ENCODE assay signal across 26 cellular contexts in the genomic region with DNA sequence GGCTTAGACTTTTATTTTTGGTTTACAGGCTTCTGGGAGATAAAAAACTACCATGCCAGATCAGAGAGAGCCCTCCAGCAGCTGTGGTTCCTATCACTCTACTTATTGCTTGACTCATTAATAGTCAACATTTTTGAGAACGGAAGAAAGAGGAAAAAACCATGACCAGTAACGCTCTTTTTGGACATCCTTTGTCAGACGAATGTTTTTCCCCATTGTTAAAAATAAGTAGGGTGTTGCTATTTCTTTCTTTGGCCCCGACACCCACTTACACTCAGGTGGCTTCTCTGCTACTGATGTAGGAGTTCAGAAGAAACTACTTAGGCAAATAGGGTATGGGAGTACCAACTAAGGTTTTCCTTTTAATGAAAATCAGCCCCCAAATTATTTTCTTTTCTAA. TPM values are rescaled to one million over a fixed set of nuclear protein-coding genes. Genes with fewer than 3 reads are reported as not detected.
DNase-seq lines count a peak whose midpoint lies in the region; ATAC-seq and TF ChIP-seq lines count a peak whose summit lies in the region.
"Had no signal": no experiment of that assay in that cellular context is flagged by ENCODE, and none has a peak within 500 bp of the region (broad histone marks: within the 10 kb centered on the region; RNA-seq: fewer than 3 reads in every experiment).

No MANE protein-coding gene starts in this region.

- no peak overlapping the region for H2BK120ac ChIP-seq in trophoblast cell (ENCODE audit: insufficient read depth, low read length, poor library complexity)

- H2BK5ac ChIP-seq in trophoblast cell (ENCODE audit: low read depth, low read length, poor library complexity) = no peak overlapping the region

- no peak overlapping the region for H3K18ac ChIP-seq in trophoblast cell (ENCODE audit: low read length)

- in situ Hi-C loops in GM13977 (cut with MboI; ENCODE audit: low pct_unique_long_range_greater_than_20kb, low sequenced_read_pairs, unreplicated experiment) = no loop called here

- H4K91ac ChIP-seq in trophoblast cell (ENCODE audit: low read depth, low read length) = no peak overlapping the region

- H4K8ac ChIP-seq in trophoblast cell (ENCODE audit: low read depth, low read length) = no peak overlapping the region

- no peak for TF ChIP-seq CTCF in GM13977 (IDR thresholded peaks at IDR 0.05; ENCODE audit: extremely low read depth, insufficient read depth, missing control alignments)

- no peaks in the 10 kb centered on the region for H3K36me3 ChIP-seq in trophoblast cell (ENCODE audit: control insufficient read depth in 1 of 2, insufficient read depth in 2 of 2, low read length in 2 of 2)
- H3K36me3 ChIP-seq in SJCRH30 = no peaks in the 10 kb centered on the region
- H3K36me3 ChIP-seq: heart right ventricle, Peyer's patch, WERI-Rb-1 had no signal

- WGBS in trophoblast cell (ENCODE audit: extremely low coverage, insufficient coverage, insufficient read length) = no CpG with 5 or more reads among the region's 4 CpGs

- H3K4ac ChIP-seq in trophoblast cell (ENCODE audit: low read depth, low read length) = no peak overlapping the region

- no peak overlapping the region for H3K4me2 ChIP-seq in trophoblast cell (ENCODE audit: low read length)

- no peaks in the 10 kb centered on the region for H3K79me2 ChIP-seq in trophoblast cell (ENCODE audit: control insufficient read depth, insufficient read depth, low read length, poor library complexity)

- H3K27ac Mint-ChIP-seq in stimulated activated naive B cell treated with anti-CD40 and anti-IgM and Interleukin-4, amounts not matched to agents 10 μg/mL and 1 μg/mL and 100 μg/mL, for 72 hours = peak overlapping the region; percentile 95
- H3K27ac Mint-ChIP-seq: activated naive CD8-positive, alpha-beta T cell treated with anti-CD3 and anti-CD28 coated beads for 36 hours; activated T-helper 2 cell treated with anti-CD3 and anti-CD28 coated beads, Interferon-gamma antibody, Interleukin-2, Interleukin-4, amounts not matched to agents 10 μg/mL and 5 μg/mL and 100 μg/mL, durations not matched to agents 14 hours and 24 hours and 36 hours; CD8-positive, alpha-beta T cell; stimulated activated effector memory CD8-positive, alpha-beta T cell treated with anti-CD3 and anti-CD28 coated beads, Interleukin-12 subunit alpha, Interleukin-12 subunit beta, amount 100 ng/mL, for 72 hours had no signal

- peak overlapping the region; percentile 4 to 28 for H3K4me3 Mint-ChIP-seq in stimulated activated naive B cell treated with anti-CD40 and anti-IgM and Interleukin-4, amounts not matched to agents 10 μg/mL and 1 μg/mL and 100 μg/mL, for 72 hours
- H3K4me3 Mint-ChIP-seq: activated naive CD8-positive, alpha-beta T cell treated with anti-CD3 and anti-CD28 coated beads for 36 hours; CD8-positive, alpha-beta T cell; stimulated activated effector memory CD8-positive, alpha-beta T cell treated with anti-CD3 and anti-CD28 coated beads, Interleukin-12 subunit alpha, Interleukin-12 subunit beta, amount 100 ng/mL, for 72 hours had no signal

- no peak overlapping the region for H3K9ac ChIP-seq in trophoblast cell (ENCODE audit: low read length)

- H3K4me1 ChIP-seq in trophoblast cell (ENCODE audit: control insufficient read depth in 1 of 2, insufficient read depth in 2 of 2, low read length in 2 of 2) = no peaks in the 10 kb centered on the region
- no peaks in the 10 kb centered on the region for H3K4me1 ChIP-seq in SJCRH30
- H3K4me1 ChIP-seq: Peyer's patch, testis had no signal

- peaks cover 43 to 65% of the 10 kb centered on the region in 2 donors for H3K4me1 Mint-ChIP-seq in stimulated activated naive B cell treated with anti-CD40 and anti-IgM and Interleukin-4, amounts not matched to agents 10 μg/mL and 1 μg/mL and 100 μg/mL, for 72 hours
- H3K4me1 Mint-ChIP-seq: activated naive CD8-positive, alpha-beta T cell treated with anti-CD3 and anti-CD28 coated beads for 36 hours; stimulated activated effector memory CD8-positive, alpha-beta T cell treated with anti-CD3 and anti-CD28 coated beads, Interleukin-12 subunit alpha, Interleukin-12 subunit beta, amount 100 ng/mL, for 72 hours had no signal

- no peak overlapping the region for H2AK5ac ChIP-seq in trophoblast cell (ENCODE audit: low read length)

- no peak overlapping the region for H2AFZ ChIP-seq in trophoblast cell (ENCODE audit: insufficient read depth, low read length, poor library complexity)

- H3K79me1 ChIP-seq in trophoblast cell (ENCODE audit: low read length) = no peaks in the 10 kb centered on the region

- H3K27me3 Mint-ChIP-seq in stimulated activated naive B cell treated with anti-CD40 and anti-IgM and Interleukin-4, amounts not matched to agents 10 μg/mL and 1 μg/mL and 100 μg/mL, for 72 hours = no peaks in the 10 kb centered on the region
- H3K27me3 Mint-ChIP-seq: activated naive CD8-positive, alpha-beta T cell treated with anti-CD3 and anti-CD28 coated beads for 36 hours had no signal

- H3K36me3 Mint-ChIP-seq in stimulated activated naive B cell treated with anti-CD40 and anti-IgM and Interleukin-4, amounts not matched to agents 10 μg/mL and 1 μg/mL and 100 μg/mL, for 72 hours = peaks cover 6 to 14% of the 10 kb centered on the region in 2 donors
- H3K36me3 Mint-ChIP-seq: activated naive CD8-positive, alpha-beta T cell treated with anti-CD3 and anti-CD28 coated beads for 36 hours; CD8-positive, alpha-beta T cell; stimulated activated effector memory CD8-positive, alpha-beta T cell treated with anti-CD3 and anti-CD28 coated beads, Interleukin-12 subunit alpha, Interleukin-12 subunit beta, amount 100 ng/mL, for 72 hours had no signal

- H3K27me3 ChIP-seq in trophoblast cell (ENCODE audit: insufficient read depth, low read length) (no peaks in the 10 kb centered on the region), SJCRH30 (no peaks in the 10 kb centered on the region)
- H3K27me3 ChIP-seq: heart right ventricle, Peyer's patch, testis had no signal

- H3K4me3 ChIP-seq in trophoblast cell (ENCODE audit: low read depth, low read length) (no peak overlapping the region), SJCRH30 (no peak overlapping the region)
- H3K4me3 ChIP-seq: heart right ventricle, Peyer's patch, testis had no signal

- H3K9me3 Mint-ChIP-seq in stimulated activated naive B cell treated with anti-CD40 and anti-IgM and Interleukin-4, amounts not matched to agents 10 μg/mL and 1 μg/mL and 100 μg/mL, for 72 hours = peaks cover 4 to 5% of the 10 kb centered on the region in 2 donors
- H3K9me3 Mint-ChIP-seq: activated T-helper 2 cell treated with anti-CD3 and anti-CD28 coated beads, Interferon-gamma antibody, Interleukin-2, Interleukin-4, amounts not matched to agents 10 μg/mL and 5 μg/mL and 100 μg/mL, durations not matched to agents 14 hours and 24 hours and 36 hours; CD8-positive, alpha-beta T cell; stimulated activated effector memory CD8-positive, alpha-beta T cell treated with anti-CD3 and anti-CD28 coated beads, Interleukin-12 subunit alpha, Interleukin-12 subunit beta, amount 100 ng/mL, for 72 hours had no signal

- H3K14ac ChIP-seq in trophoblast cell (ENCODE audit: low read length) = no peak overlapping the region

- ATAC-seq in GM19372 (IDR thresholded peaks at IDR 0.05; ENCODE audit: low read depth, unreplicated experiment) = peak; percentile 57
- ATAC-seq in HG03039 (IDR thresholded peaks at IDR 0.05; ENCODE audit: unreplicated experiment) = peak; percentile 45
- ATAC-seq in stimulated activated naive B cell treated with anti-CD40 and anti-IgM and Interleukin-4, amounts not matched to agents 10 μg/mL and 1 μg/mL and 100 μg/mL, for 72 hours (replicated peaks) = peak; percentile 92 to 94
- no peak for ATAC-seq in GM21737 (IDR thresholded peaks at IDR 0.05; ENCODE audit: unreplicated experiment)
- ATAC-seq: CD8-positive, alpha-beta T cell; heart right ventricle; left cardiac atrium; stimulated activated effector memory CD8-positive, alpha-beta T cell treated with anti-CD3 and anti-CD28 coated beads, Interleukin-12 subunit alpha, Interleukin-12 subunit beta, amount 100 ng/mL, for 72 hours had no signal

- H3K23ac ChIP-seq in trophoblast cell (ENCODE audit: low read length) = no peak overlapping the region

- DNase-seq in GM13977 (ENCODE audit: low spot score) = peak; percentile 67
- DNase-seq in stimulated activated naive B cell treated with anti-CD40 and anti-IgM and Interleukin-4, amounts not matched to agents 10 μg/mL and 1 μg/mL and 100 μg/mL, for 72 hours = peak; percentile 50
- DNase-seq in trophoblast cell = no peak
- no peak for DNase-seq in SJCRH30
- DNase-seq: activated naive CD8-positive, alpha-beta T cell treated with anti-CD3 and anti-CD28 coated beads for 36 hours; CD8-positive, alpha-beta T cell; cerebellar nuclear complex; heart right ventricle; KG1; left cardiac atrium; NCI-H526; nucleus accumbens; Peyer's patch; small intestine; stimulated activated CD4-positive, alpha-beta T cell treated with anti-CD3 and anti-CD28 coated beads, Interleukin-2, amount 100 ng/mL, for 24 hours; T-helper 2 cell; testis; WERI-Rb-1 had no signal

- H3K27ac ChIP-seq in trophoblast cell (ENCODE audit: low read depth, low read length) (no peak overlapping the region), SJCRH30 (no peak overlapping the region)
- H3K27ac ChIP-seq: epithelial cell of prostate, heart right ventricle, Peyer's patch, testis, WERI-Rb-1 had no signal

- peaks cover 1% of the 10 kb centered on the region for H3K9me3 ChIP-seq in trophoblast cell (ENCODE audit: insufficient read depth, low read depth, low read length)
- H3K9me3 ChIP-seq in SJCRH30 (replicated peaks) = no peaks in the 10 kb centered on the region
- H3K9me3 ChIP-seq: heart right ventricle, Peyer's patch, testis had no signal

- no peak overlapping the region for H4K12ac ChIP-seq in trophoblast cell (ENCODE audit: low read depth, low read length)

- no peak overlapping the region for H2BK12ac ChIP-seq in trophoblast cell (ENCODE audit: low read length)

RNA-seq across cellular contexts. Expression of gene TVP23A, which starts 27.5 kb away (rescaled TPM):
- 0.26 and 0.40 TPM in 2 replicates for polyA plus RNA-seq in trophoblast cell (2013)
- total RNA-seq in SJCRH30 (2014; rRNA removed; shearing (Covaris generic)) = not detected in 2 replicates
- total RNA-seq: activated naive CD8-positive, alpha-beta T cell treated with anti-CD3 and anti-CD28 coated beads for 36 hours; CD8-positive, alpha-beta T cell; fibroblast of villous mesenchyme; HT1080 had no signal

RNA-seq across cellular contexts. Expression of gene NUBP1, which starts 47.4 kb away (rescaled TPM):
- 16.1 and 16.4 TPM in 2 replicates for polyA plus RNA-seq in trophoblast cell (2013)
- total RNA-seq in SJCRH30 (2014; rRNA removed; shearing (Covaris generic)) = 33.5 and 36.1 TPM in 2 replicates

Comparison
In these comparisons a context has a peak if more than half of its experiments do, and no peak if none do; other contexts are left out.
1. DNase-seq: peak in GM13977 (single experiment) and stimulated activated naive B cell treated with anti-CD40 and anti-IgM and Interleukin-4, amounts not matched to agents 10 μg/mL and 1 μg/mL and 100 μg/mL, for 72 hours (single experiment); none in trophoblast cell (0 of 2) and SJCRH30 (0 of 2).